ENCODE assay signal across 1 cellular context in the genomic region with DNA sequence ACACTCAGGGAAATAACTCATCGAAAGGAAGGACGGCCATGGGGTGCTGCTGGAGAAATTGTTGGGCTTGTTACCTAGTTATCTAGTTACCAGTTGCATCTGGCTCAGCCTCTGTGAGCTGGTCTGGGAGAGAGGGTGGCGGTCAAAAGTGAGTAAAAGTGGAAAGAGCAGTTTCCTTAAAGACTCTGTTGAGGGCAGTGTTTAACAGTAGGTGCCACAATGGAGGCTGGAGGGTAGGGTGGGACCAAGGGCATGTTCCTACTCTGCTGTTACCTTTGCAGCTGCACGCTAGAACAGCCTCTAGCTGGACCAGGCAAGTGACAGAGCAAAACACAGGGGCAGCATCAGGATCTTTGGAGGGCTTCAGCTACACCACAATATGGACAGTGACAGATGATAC.
TF ChIP-seq lines count a peak whose summit lies in the region.

No MANE protein-coding gene starts in this region.

TF ChIP-seq in SK-N-SH treated with all-trans-retinoic acid at 6 μM for 48 hours, 23 proteins besides CTCF, POLR2A, EP300 and RAD21 (continued from another document):
- TF ChIP-seq, protein P1, sequence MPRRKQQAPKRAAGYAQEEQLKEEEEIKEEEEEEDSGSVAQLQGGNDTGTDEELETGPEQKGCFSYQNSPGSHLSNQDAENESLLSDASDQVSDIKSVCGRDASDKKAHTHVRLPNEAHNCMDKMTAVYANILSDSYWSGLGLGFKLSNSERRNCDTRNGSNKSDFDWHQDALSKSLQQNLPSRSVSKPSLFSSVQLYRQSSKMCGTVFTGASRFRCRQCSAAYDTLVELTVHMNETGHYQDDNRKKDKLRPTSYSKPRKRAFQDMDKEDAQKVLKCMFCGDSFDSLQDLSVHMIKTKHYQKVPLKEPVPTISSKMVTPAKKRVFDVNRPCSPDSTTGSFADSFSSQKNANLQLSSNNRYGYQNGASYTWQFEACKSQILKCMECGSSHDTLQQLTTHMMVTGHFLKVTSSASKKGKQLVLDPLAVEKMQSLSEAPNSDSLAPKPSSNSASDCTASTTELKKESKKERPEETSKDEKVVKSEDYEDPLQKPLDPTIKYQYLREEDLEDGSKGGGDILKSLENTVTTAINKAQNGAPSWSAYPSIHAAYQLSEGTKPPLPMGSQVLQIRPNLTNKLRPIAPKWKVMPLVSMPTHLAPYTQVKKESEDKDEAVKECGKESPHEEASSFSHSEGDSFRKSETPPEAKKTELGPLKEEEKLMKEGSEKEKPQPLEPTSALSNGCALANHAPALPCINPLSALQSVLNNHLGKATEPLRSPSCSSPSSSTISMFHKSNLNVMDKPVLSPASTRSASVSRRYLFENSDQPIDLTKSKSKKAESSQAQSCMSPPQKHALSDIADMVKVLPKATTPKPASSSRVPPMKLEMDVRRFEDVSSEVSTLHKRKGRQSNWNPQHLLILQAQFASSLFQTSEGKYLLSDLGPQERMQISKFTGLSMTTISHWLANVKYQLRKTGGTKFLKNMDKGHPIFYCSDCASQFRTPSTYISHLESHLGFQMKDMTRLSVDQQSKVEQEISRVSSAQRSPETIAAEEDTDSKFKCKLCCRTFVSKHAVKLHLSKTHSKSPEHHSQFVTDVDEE (CRISPR knock-in tag; IDR thresholded peaks at IDR 0.05) = no peak
- TF ChIP-seq, protein P2, sequence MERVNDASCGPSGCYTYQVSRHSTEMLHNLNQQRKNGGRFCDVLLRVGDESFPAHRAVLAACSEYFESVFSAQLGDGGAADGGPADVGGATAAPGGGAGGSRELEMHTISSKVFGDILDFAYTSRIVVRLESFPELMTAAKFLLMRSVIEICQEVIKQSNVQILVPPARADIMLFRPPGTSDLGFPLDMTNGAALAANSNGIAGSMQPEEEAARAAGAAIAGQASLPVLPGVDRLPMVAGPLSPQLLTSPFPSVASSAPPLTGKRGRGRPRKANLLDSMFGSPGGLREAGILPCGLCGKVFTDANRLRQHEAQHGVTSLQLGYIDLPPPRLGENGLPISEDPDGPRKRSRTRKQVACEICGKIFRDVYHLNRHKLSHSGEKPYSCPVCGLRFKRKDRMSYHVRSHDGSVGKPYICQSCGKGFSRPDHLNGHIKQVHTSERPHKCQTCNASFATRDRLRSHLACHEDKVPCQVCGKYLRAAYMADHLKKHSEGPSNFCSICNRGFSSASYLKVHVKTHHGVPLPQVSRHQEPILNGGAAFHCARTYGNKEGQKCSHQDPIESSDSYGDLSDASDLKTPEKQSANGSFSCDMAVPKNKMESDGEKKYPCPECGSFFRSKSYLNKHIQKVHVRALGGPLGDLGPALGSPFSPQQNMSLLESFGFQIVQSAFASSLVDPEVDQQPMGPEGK (CRISPR knock-in tag; IDR thresholded peaks at IDR 0.05; ENCODE audit: borderline replicate concordance) = no peak
